In genomic region chr14:100110801-100111200, GRCh38 we compare ENCODE assay signal across 17 cellular contexts. TPM values are rescaled to one million over a fixed set of nuclear protein-coding genes. Genes with fewer than 3 reads are reported as not detected.
A peak's percentile ranks its signal among the peaks of the same experiment; 100 is the strongest.
DNase-seq lines count a peak whose midpoint lies in the region; ATAC-seq lines count a peak whose summit lies in the region.
"Had no signal": no experiment of that assay in that cellular context is flagged by ENCODE, and none has a peak within 500 bp of the region (broad histone marks: within the 10 kb centered on the region; RNA-seq: fewer than 3 reads in every experiment).

No MANE protein-coding gene starts in this region.

- no peaks in the 10 kb centered on the region for H3K9me3 Mint-ChIP-seq in activated naive CD8-positive, alpha-beta T cell (ENCODE audit: low read depth)
- H3K9me3 Mint-ChIP-seq in activated naive CD8-positive, alpha-beta T cell treated with anti-CD3 and anti-CD28 coated beads, Interleukin-2, amount 50 U/mL, for 24 hours, result no peaks in the 10 kb centered on the region
- no peaks in the 10 kb centered on the region for H3K9me3 Mint-ChIP-seq in activated CD4-positive, alpha-beta memory T cell treated with anti-CD3 and anti-CD28 coated beads, Interleukin-2, amount 10 ng/mL, durations not matched to agents 7 days and 5 days
- H3K9me3 Mint-ChIP-seq in naive thymus-derived CD4-positive, alpha-beta T cell, result no peaks in the 10 kb centered on the region

- H3K9me3 ChIP-seq in naive thymus-derived CD4-positive, alpha-beta T cell (ENCODE audit: control insufficient read depth in 2 of 3, low read length in 3 of 3), result no peaks in the 10 kb centered on the region
- H3K9me3 ChIP-seq: A549, BLaER1, HAP-1, SJSA1 had no signal

- no peaks in the 10 kb centered on the region for H3K27me3 Mint-ChIP-seq in activated naive CD8-positive, alpha-beta T cell
- H3K27me3 Mint-ChIP-seq in activated naive CD8-positive, alpha-beta T cell treated with anti-CD3 and anti-CD28 coated beads, Interleukin-2, amount 50 U/mL, for 24 hours, result no peaks in the 10 kb centered on the region
- no peaks in the 10 kb centered on the region for H3K27me3 Mint-ChIP-seq in activated CD4-positive, alpha-beta memory T cell treated with anti-CD3 and anti-CD28 coated beads, Interleukin-2, amount 10 ng/mL, durations not matched to agents 7 days and 5 days
- H3K27me3 Mint-ChIP-seq in naive thymus-derived CD4-positive, alpha-beta T cell, result no peaks in the 10 kb centered on the region

- DNase-seq in activated naive CD8-positive, alpha-beta T cell treated with anti-CD3 and anti-CD28 coated beads, Interleukin-2, amount 50 U/mL, for 24 hours, result no peak
- no peak for DNase-seq in activated CD4-positive, alpha-beta memory T cell treated with anti-CD3 and anti-CD28 coated beads, Interleukin-2, amount 10 ng/mL, durations not matched to agents 7 days and 5 days
- no peak for DNase-seq in naive thymus-derived CD4-positive, alpha-beta T cell
- DNase-seq in activated gamma-delta T cell (lab: John Stamatoyannopoulos, UW), result no peak
- DNase-seq: DMS79 treated with DMSO at 0.1 percent for 48 hours, KG1, NCI-H1417, NCI-H187 treated with DMSO at 0.1 percent for 48 hours, NCI-H526, PC-3 had no signal

- intact Hi-C loops in naive thymus-derived CD4-positive, alpha-beta T cell (cut with micrococcal nuclease), result no loop called here

- H3K27ac ChIP-seq in naive thymus-derived CD4-positive, alpha-beta T cell (ENCODE audit: low read depth, low read length), result peak overlapping the region; percentile 27
- H3K27ac ChIP-seq: A549, BLaER1, SJSA1 had no signal

- H3K4me3 Mint-ChIP-seq in activated naive CD8-positive, alpha-beta T cell, result no peak overlapping the region
- H3K4me3 Mint-ChIP-seq in activated naive CD8-positive, alpha-beta T cell treated with anti-CD3 and anti-CD28 coated beads, Interleukin-2, amount 50 U/mL, for 24 hours, result no peak overlapping the region
- H3K4me3 Mint-ChIP-seq in activated CD4-positive, alpha-beta memory T cell treated with anti-CD3 and anti-CD28 coated beads, Interleukin-2, amount 10 ng/mL, durations not matched to agents 7 days and 5 days, result no peak overlapping the region
- H3K4me3 Mint-ChIP-seq in naive thymus-derived CD4-positive, alpha-beta T cell, result no peak overlapping the region

- CTCF ChIA-PET in activated CD4-positive, alpha-beta memory T cell treated with anti-CD3 and anti-CD28 coated beads, Interleukin-2, amount 10 ng/mL, durations not matched to agents 7 days and 5 days (lab: Charles Lee), result interaction anchor here (1.4 to 28.0 kb wide), 2 partner anchors 10 to 35 kb away, joined by 3 to 563 read pairs; partner anchors contain the start of gene EVL
- CTCF ChIA-PET in naive thymus-derived CD4-positive, alpha-beta T cell (lab: Charles Lee), result interaction anchor here (0.6 to 35.2 kb wide), 2 partner anchors 17 to 37 kb away, joined by 3 to 758 read pairs; partner anchors contain the start of gene EVL

- peaks cover 25 to 51% of the 10 kb centered on the region in 2 donors for H3K4me1 ChIP-seq in naive thymus-derived CD4-positive, alpha-beta T cell (ENCODE audit: control insufficient read depth in 2 of 2, insufficient read depth in 2 of 2, low read length in 2 of 2)
- H3K4me1 ChIP-seq: HAP-1, SJSA1 had no signal

- H3K36me3 Mint-ChIP-seq in activated naive CD8-positive, alpha-beta T cell, result peaks cover 4% of the 10 kb centered on the region
- peaks cover 30% of the 10 kb centered on the region for H3K36me3 Mint-ChIP-seq in activated naive CD8-positive, alpha-beta T cell treated with anti-CD3 and anti-CD28 coated beads, Interleukin-2, amount 50 U/mL, for 24 hours (ENCODE audit: low read depth)
- peaks cover 83% of the 10 kb centered on the region for H3K36me3 Mint-ChIP-seq in activated CD4-positive, alpha-beta memory T cell treated with anti-CD3 and anti-CD28 coated beads, Interleukin-2, amount 10 ng/mL, durations not matched to agents 7 days and 5 days (ENCODE audit: low read depth)
- peaks cover 7 to 51% (median 25%) of the 10 kb centered on the region in 5 donors for H3K36me3 Mint-ChIP-seq in naive thymus-derived CD4-positive, alpha-beta T cell

- POLR2A ChIA-PET in activated CD4-positive, alpha-beta memory T cell treated with anti-CD3 and anti-CD28 coated beads, Interleukin-2, amount 10 ng/mL, durations not matched to agents 7 days and 5 days (lab: Charles Lee), result interaction anchor here (1.2 to 58.4 kb wide), 4 partner anchors 8 to 50 kb away, joined by 3 to 1586 read pairs (median 4); partner anchors contain the start of gene EVL
- POLR2A ChIA-PET in naive thymus-derived CD4-positive, alpha-beta T cell (lab: Charles Lee), result interaction anchor here (0.8 to 59.0 kb wide), 3 partner anchors 11 to 46 kb away, joined by 3 to 2344 read pairs (median 4); partner anchors contain the start of gene EVL

- H3K4me1 Mint-ChIP-seq in activated naive CD8-positive, alpha-beta T cell (ENCODE audit: low read depth), result peaks cover 58% of the 10 kb centered on the region
- H3K4me1 Mint-ChIP-seq in activated naive CD8-positive, alpha-beta T cell treated with anti-CD3 and anti-CD28 coated beads, Interleukin-2, amount 50 U/mL, for 24 hours, result peaks cover 43% of the 10 kb centered on the region
- peaks cover 47% of the 10 kb centered on the region for H3K4me1 Mint-ChIP-seq in activated CD4-positive, alpha-beta memory T cell treated with anti-CD3 and anti-CD28 coated beads, Interleukin-2, amount 10 ng/mL, durations not matched to agents 7 days and 5 days
- H3K4me1 Mint-ChIP-seq in naive thymus-derived CD4-positive, alpha-beta T cell, result peaks cover 55 to 82% (median 64%) of the 10 kb centered on the region in 7 donors

- peak overlapping the region; percentile 83 for H3K27ac Mint-ChIP-seq in activated naive CD8-positive, alpha-beta T cell
- no peak overlapping the region for H3K27ac Mint-ChIP-seq in activated naive CD8-positive, alpha-beta T cell treated with anti-CD3 and anti-CD28 coated beads, Interleukin-2, amount 50 U/mL, for 24 hours
- peak overlapping the region; percentile 19 for H3K27ac Mint-ChIP-seq in activated CD4-positive, alpha-beta memory T cell treated with anti-CD3 and anti-CD28 coated beads, Interleukin-2, amount 10 ng/mL, durations not matched to agents 7 days and 5 days
- peak overlapping the region in 7 of 9 donors; percentile 30 to 97 (median 56) for H3K27ac Mint-ChIP-seq in naive thymus-derived CD4-positive, alpha-beta T cell

- no peaks in the 10 kb centered on the region for H3K27me3 ChIP-seq in naive thymus-derived CD4-positive, alpha-beta T cell (ENCODE audit: control insufficient read depth in 2 of 2, insufficient read depth in 2 of 2, low read length in 2 of 2)
- H3K27me3 ChIP-seq: BLaER1, SJSA1 had no signal

- peaks cover 35 to 91% (median 50%) of the 10 kb centered on the region in 3 experiments for H3K36me3 ChIP-seq in naive thymus-derived CD4-positive, alpha-beta T cell (ENCODE audit: control insufficient read depth in 2 of 3, insufficient read depth in 3 of 3, low read length in 3 of 3)
- H3K36me3 ChIP-seq: SJSA1 had no signal

- H3K4me3 ChIP-seq in naive thymus-derived CD4-positive, alpha-beta T cell (ENCODE audit: low read length), result no peak overlapping the region
- H3K4me3 ChIP-seq: A549, BLaER1, HAP-1, SJSA1 had no signal

- no peak for ATAC-seq in activated naive CD8-positive, alpha-beta T cell treated with anti-CD3 and anti-CD28 coated beads, Interleukin-2, amount 50 U/mL, for 24 hours
- no peak for ATAC-seq in naive thymus-derived CD4-positive, alpha-beta T cell
- no peak for ATAC-seq in GM21390 (IDR thresholded peaks at IDR 0.05; ENCODE audit: unreplicated experiment)
- no peak for ATAC-seq in GM18867 (IDR thresholded peaks at IDR 0.05; ENCODE audit: unreplicated experiment)
- ATAC-seq: A549, PC-3 had no signal

RNA-seq across cellular contexts. Expression of gene EVL, which starts 45.6 kb away (rescaled TPM):
- total RNA-seq in activated CD4-positive, alpha-beta memory T cell treated with anti-CD3 and anti-CD28 coated beads, Interleukin-2, amount 10 ng/mL, durations not matched to agents 7 days and 5 days, result 100 to 1,000 TPM; 771 to 787 TPM
- total RNA-seq in naive thymus-derived CD4-positive, alpha-beta T cell, result 1,000 to 10,000 TPM in 3 of 5 experiments, 100 to 1,000 TPM in 2; 851 to 1,469 (median 1,230) TPM
- polyA plus RNA-seq in naive thymus-derived CD4-positive, alpha-beta T cell, result 100 to 1,000 TPM; 163 to 184 TPM

RNA-seq across cellular contexts. Expression of gene DEGS2, which starts 48.6 kb away (rescaled TPM):
- total RNA-seq in activated CD4-positive, alpha-beta memory T cell treated with anti-CD3 and anti-CD28 coated beads, Interleukin-2, amount 10 ng/mL, durations not matched to agents 7 days and 5 days, result under 1 TPM; 0.20 to 0.25 TPM
- total RNA-seq in naive thymus-derived CD4-positive, alpha-beta T cell, result 1 to 10 TPM in 1 of 5 experiments, under 1 TPM in 3, not detected in 1; 0.19 to 1.0 (median 0.32) TPM
- 1 to 10 TPM in 1 of 2 donors, under 1 TPM in 1; 0.51 to 1.0 TPM for polyA plus RNA-seq in naive thymus-derived CD4-positive, alpha-beta T cell
- total RNA-seq: SJSA1 had no signal
